Comparison of ENCODE assay signal across 1 cellular context in the genomic region with DNA sequence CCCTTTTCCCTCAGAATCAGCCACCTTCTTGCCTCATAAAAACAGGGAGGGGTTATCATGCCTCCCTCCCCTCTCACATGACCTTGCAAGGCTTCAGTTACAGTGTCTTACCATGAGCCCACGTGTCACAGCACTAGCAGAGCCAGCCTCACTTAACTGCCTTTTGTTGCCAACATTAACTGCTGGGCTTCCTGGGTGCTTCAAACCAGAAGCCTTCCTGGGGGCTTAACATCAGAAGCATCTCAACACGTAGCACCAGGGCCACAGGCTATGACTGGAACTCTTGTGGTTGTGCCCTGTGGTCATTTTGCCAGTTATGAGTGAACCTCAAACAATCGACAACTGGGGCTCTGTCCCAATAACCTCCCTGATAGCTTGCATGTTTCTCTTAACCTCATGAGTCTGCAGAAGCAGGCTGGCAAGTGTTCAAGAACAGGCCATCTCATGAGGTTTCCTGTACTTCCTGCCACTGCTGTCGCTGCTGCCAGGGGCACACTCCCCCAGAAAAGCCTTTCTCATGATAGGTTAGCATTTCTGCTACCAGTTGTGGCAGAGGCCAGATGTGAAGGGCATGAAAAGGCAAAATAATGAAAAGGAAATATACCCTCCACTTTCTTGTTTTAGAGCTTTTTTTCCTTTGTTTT.
TF ChIP-seq lines count a peak whose summit lies in the region.

No MANE protein-coding gene starts in this region.

TF ChIP-seq in K562, 482 proteins besides CTCF, POLR2A, EP300 and RAD21 (continued from another document and continues in another):
- TF ChIP-seq, protein P1, sequence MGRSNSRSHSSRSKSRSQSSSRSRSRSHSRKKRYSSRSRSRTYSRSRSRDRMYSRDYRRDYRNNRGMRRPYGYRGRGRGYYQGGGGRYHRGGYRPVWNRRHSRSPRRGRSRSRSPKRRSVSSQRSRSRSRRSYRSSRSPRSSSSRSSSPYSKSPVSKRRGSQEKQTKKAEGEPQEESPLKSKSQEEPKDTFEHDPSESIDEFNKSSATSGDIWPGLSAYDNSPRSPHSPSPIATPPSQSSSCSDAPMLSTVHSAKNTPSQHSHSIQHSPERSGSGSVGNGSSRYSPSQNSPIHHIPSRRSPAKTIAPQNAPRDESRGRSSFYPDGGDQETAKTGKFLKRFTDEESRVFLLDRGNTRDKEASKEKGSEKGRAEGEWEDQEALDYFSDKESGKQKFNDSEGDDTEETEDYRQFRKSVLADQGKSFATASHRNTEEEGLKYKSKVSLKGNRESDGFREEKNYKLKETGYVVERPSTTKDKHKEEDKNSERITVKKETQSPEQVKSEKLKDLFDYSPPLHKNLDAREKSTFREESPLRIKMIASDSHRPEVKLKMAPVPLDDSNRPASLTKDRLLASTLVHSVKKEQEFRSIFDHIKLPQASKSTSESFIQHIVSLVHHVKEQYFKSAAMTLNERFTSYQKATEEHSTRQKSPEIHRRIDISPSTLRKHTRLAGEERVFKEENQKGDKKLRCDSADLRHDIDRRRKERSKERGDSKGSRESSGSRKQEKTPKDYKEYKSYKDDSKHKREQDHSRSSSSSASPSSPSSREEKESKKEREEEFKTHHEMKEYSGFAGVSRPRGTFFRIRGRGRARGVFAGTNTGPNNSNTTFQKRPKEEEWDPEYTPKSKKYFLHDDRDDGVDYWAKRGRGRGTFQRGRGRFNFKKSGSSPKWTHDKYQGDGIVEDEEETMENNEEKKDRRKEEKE (IDR thresholded peaks at IDR 0.05; ENCODE audit: borderline replicate concordance in 1 of 2, control insufficient read depth in 1 of 2, low read depth in 2 of 2, low read length in 1 of 2), result no peak
- TF ChIP-seq ZNF583 (CRISPR knock-in tag; IDR thresholded peaks at IDR 0.05) (peak; percentile 96), CUX1 (CRISPR knock-in tag; IDR thresholded peaks at IDR 0.05) (peak; percentile 74), MXI1 (IDR thresholded peaks at IDR 0.05; ENCODE audit: low read depth, low read length) (no peak), MEF2D (tag; conservative IDR thresholded peaks at IDR 0.05; ENCODE audit: low read depth) (peak; percentile 77), TSHZ1 (CRISPR knock-in tag; IDR thresholded peaks at IDR 0.05) (0 out of 2 replicates have a peak, but pooled peaks have one; percentile 49), CC2D1A (IDR thresholded peaks at IDR 0.05) (no peak), POLR2B (IDR thresholded peaks at IDR 0.05; ENCODE audit: low read depth, partially characterized antibody) (peak; percentile 48), ELF1 (tag; IDR thresholded peaks at IDR 0.05) (0 out of 2 replicates have a peak, but pooled peaks have one; percentile 35), HDAC8 (tag; IDR thresholded peaks at IDR 0.05) (peak; percentile 92), MED1 (CRISPR knock-in tag; IDR thresholded peaks at IDR 0.05; ENCODE audit: borderline replicate concordance) (no peak), DNMT1 (IDR thresholded peaks at IDR 0.05) (no peak), TCFL5 (CRISPR knock-in tag; conservative IDR thresholded peaks at IDR 0.05) (no peak; the same call in 1 of the 2 replicates), ARID3A (IDR thresholded peaks at IDR 0.05; ENCODE audit: borderline replicate concordance, low read depth, low read length) (no peak)
- TF ChIP-seq, protein P2, sequence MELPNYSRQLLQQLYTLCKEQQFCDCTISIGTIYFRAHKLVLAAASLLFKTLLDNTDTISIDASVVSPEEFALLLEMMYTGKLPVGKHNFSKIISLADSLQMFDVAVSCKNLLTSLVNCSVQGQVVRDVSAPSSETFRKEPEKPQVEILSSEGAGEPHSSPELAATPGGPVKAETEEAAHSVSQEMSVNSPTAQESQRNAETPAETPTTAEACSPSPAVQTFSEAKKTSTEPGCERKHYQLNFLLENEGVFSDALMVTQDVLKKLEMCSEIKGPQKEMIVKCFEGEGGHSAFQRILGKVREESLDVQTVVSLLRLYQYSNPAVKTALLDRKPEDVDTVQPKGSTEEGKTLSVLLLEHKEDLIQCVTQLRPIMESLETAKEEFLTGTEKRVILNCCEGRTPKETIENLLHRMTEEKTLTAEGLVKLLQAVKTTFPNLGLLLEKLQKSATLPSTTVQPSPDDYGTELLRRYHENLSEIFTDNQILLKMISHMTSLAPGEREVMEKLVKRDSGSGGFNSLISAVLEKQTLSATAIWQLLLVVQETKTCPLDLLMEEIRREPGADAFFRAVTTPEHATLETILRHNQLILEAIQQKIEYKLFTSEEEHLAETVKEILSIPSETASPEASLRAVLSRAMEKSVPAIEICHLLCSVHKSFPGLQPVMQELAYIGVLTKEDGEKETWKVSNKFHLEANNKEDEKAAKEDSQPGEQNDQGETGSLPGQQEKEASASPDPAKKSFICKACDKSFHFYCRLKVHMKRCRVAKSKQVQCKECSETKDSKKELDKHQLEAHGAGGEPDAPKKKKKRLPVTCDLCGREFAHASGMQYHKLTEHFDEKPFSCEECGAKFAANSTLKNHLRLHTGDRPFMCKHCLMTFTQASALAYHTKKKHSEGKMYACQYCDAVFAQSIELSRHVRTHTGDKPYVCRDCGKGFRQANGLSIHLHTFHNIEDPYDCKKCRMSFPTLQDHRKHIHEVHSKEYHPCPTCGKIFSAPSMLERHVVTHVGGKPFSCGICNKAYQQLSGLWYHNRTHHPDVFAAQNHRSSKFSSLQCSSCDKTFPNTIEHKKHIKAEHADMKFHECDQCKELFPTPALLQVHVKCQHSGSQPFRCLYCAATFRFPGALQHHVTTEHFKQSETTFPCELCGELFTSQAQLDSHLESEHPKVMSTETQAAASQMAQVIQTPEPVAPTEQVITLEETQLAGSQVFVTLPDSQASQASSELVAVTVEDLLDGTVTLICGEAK (IDR thresholded peaks at IDR 0.05), result no peak
- TF ChIP-seq, protein P2 (CRISPR knock-in tag; IDR thresholded peaks at IDR 0.05), result no peak
- TF ChIP-seq, protein P3, sequence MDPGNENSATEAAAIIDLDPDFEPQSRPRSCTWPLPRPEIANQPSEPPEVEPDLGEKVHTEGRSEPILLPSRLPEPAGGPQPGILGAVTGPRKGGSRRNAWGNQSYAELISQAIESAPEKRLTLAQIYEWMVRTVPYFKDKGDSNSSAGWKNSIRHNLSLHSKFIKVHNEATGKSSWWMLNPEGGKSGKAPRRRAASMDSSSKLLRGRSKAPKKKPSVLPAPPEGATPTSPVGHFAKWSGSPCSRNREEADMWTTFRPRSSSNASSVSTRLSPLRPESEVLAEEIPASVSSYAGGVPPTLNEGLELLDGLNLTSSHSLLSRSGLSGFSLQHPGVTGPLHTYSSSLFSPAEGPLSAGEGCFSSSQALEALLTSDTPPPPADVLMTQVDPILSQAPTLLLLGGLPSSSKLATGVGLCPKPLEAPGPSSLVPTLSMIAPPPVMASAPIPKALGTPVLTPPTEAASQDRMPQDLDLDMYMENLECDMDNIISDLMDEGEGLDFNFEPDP (CRISPR knock-in tag; IDR thresholded peaks at IDR 0.05), result 0 out of 2 replicates have a peak, but pooled peaks have one; percentile 41
- TF ChIP-seq, protein P4, sequence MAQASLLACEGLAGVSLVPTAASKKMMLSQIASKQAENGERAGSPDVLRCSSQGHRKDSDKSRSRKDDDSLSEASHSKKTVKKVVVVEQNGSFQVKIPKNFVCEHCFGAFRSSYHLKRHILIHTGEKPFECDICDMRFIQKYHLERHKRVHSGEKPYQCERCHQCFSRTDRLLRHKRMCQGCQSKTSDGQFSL (CRISPR knock-in tag; IDR thresholded peaks at IDR 0.05), result no peak
- TF ChIP-seq, protein P4 (tag; IDR thresholded peaks at IDR 0.05), result peak in 1 of 2 experiments; percentile 81; a peak in 2 of 4 replicates
